1 cellular context compared by ENCODE assay signal in the genomic region with DNA sequence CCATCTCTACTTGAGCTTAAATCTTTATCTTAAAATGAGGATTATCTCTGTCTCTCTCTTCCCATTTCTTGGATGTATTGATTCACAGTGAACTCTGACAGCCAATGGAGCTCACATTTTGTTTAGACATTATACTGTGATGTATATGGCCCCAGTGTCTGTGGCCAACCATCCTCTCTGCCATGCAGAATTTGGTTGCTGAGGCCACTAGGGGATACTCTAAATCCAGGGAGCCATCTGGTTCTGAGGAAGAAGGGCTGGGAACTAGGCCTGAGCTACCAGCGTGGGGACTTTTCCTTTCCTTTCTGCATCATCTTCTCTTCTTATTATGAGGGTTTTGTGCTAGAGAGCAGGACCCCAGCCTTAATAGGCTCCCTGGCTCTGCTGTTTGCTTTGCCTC.
TF ChIP-seq lines count a peak whose summit lies in the region.

No MANE protein-coding gene starts in this region.

TF ChIP-seq in IMR-90, 13 proteins besides CTCF, POLR2A, EP300 and RAD21:
- TF ChIP-seq FOS (IDR thresholded peaks at IDR 0.05; ENCODE audit: low read depth, low read length) (no peak), CEBPB (IDR thresholded peaks at IDR 0.05; ENCODE audit: low read depth, low read length) (no peak), MAZ (IDR thresholded peaks at IDR 0.05; ENCODE audit: borderline replicate concordance, low read depth, low read length) (no peak), CHD1 (IDR thresholded peaks at IDR 0.05; ENCODE audit: low read depth, low read length) (no peak), RFX5 (IDR thresholded peaks at IDR 0.05; ENCODE audit: low read depth, low read length) (no peak), NFE2L2 (IDR thresholded peaks at IDR 0.05; ENCODE audit: low read depth, low read length) (no peak), MAFK (IDR thresholded peaks at IDR 0.05; ENCODE audit: low read depth, low read length) (no peak), MXI1 (IDR thresholded peaks at IDR 0.05; ENCODE audit: borderline replicate concordance, low read depth, low read length) (no peak), RCOR1 (IDR thresholded peaks at IDR 0.05; ENCODE audit: insufficient replicate concordance, low read length) (no peak), SMC3 (IDR thresholded peaks at IDR 0.05; ENCODE audit: low read depth, low read length) (no peak), USF2 (IDR thresholded peaks at IDR 0.05; ENCODE audit: low read depth, low read length) (no peak), BHLHE40 (IDR thresholded peaks at IDR 0.05; ENCODE audit: low read depth, low read length) (no peak)
- TF ChIP-seq, protein P1, sequence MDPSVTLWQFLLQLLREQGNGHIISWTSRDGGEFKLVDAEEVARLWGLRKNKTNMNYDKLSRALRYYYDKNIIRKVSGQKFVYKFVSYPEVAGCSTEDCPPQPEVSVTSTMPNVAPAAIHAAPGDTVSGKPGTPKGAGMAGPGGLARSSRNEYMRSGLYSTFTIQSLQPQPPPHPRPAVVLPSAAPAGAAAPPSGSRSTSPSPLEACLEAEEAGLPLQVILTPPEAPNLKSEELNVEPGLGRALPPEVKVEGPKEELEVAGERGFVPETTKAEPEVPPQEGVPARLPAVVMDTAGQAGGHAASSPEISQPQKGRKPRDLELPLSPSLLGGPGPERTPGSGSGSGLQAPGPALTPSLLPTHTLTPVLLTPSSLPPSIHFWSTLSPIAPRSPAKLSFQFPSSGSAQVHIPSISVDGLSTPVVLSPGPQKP (IDR thresholded peaks at IDR 0.05; ENCODE audit: borderline replicate concordance, low read depth, low read length), result no peak
